Comparison of ENCODE assay signal across 20 cellular contexts in the genomic region with DNA sequence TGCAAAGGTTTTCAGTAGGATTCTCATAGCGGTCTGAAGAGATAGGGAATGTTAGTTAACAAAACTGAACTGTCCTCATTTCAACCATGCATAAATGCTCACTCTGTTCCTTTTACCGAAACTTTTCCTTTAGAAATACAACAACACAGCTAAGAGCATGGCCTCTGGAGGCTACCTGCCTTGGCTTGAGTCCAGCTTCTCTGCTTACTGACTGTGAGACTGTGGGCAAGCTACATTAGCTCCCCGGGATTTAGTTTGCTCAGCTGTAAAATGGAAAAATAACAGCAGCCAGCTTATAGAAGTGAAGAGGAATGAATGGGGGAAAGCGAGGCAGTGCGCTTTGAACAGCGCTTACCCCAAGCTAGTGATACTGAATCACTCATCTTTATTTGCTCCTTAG.
A peak's percentile ranks its signal among the peaks of the same experiment; 100 is the strongest.
DNase-seq lines count a peak whose midpoint lies in the region; ATAC-seq, FAIRE-seq and TF ChIP-seq lines count a peak whose summit lies in the region.
"Had no signal": no experiment of that assay in that cellular context is flagged by ENCODE, and none has a peak within 500 bp of the region (broad histone marks: within the 10 kb centered on the region; RNA-seq: fewer than 3 reads in every experiment).

No MANE protein-coding gene starts in this region.

- no peak overlapping the region for H3K4me3 ChIP-seq in right lobe of liver
- H3K4me3 ChIP-seq in HepG2 (replicated peaks in 1 of 3; ENCODE audit: insufficient read depth in 1 of 3, low read depth in 2 of 3, low read length in 3 of 3), result no peak overlapping the region
- H3K4me3 ChIP-seq in thyroid gland (replicated peaks in 1 of 3), result no peak overlapping the region
- no peak overlapping the region for H3K4me3 ChIP-seq in H7 (ENCODE audit: insufficient read depth, low read depth, low read length)
- H3K4me3 ChIP-seq: K562, SJSA1 had no signal

- TF ChIP-seq EP300 in HepG2 (IDR thresholded peaks at IDR 0.05; ENCODE audit: low read depth in 2 of 2, low read length in 2 of 2) (no peak), HepG2 (CRISPR knock-in tag; IDR thresholded peaks at IDR 0.05; ENCODE audit: borderline replicate concordance) (no peak)

- H3K27me3 ChIP-seq in right lobe of liver (no peaks in the 10 kb centered on the region), HepG2 (ENCODE audit: control insufficient read depth in 1 of 2, insufficient read depth in 2 of 2, low read length in 2 of 2) (no peaks in the 10 kb centered on the region), thyroid gland (no peaks in the 10 kb centered on the region), H7 (ENCODE audit: control insufficient read depth, insufficient read depth, low read length) (no peaks in the 10 kb centered on the region)

- intact Hi-C loops in right lobe of liver (cut with DNase I) (no loop called here), HepG2 (cut with micrococcal nuclease; ENCODE audit: unreplicated experiment) (no loop called here), thyroid gland (cut with DNase I) (loop anchor here (5.0 kb wide), 1 partner anchor 223 kb away; no protein-coding TSS in a partner anchor)

- FAIRE-seq in HepG2 (lab: Jason Lieb, UNC), result no peak
- FAIRE-seq: K562 had no signal

- H2AFZ ChIP-seq in HepG2 (ENCODE audit: low read length), result no peak overlapping the region

- CTCF ChIA-PET in HepG2 (lab: Yijun Ruan, JAX; ENCODE audit: low intra/inter-chr PET ratio, low total read pairs), result interaction anchor here (2.1 kb wide), 1 partner anchor 350 kb away, joined by 12 read pairs; no protein-coding TSS in a partner anchor

- DNase-seq in right lobe of liver, result no peak
- no peak for DNase-seq in HepG2 (ENCODE audit: low spot score)
- peak; percentile 55 for DNase-seq in NCI-H2171 (lab: John Stamatoyannopoulos, UW)
- DNase-seq in thyroid gland, result peak; percentile 63 to 66
- DNase-seq in GM13976 (ENCODE audit: low spot score), result no peak
- DNase-seq in H7, result no peak
- DNase-seq: ACHN, AML-193, GF-D8, GOT3, NCI-H1092 treated with DMSO at 0.1 percent for 48 hours, NCI-H1694, NCI-H82, PC-3 had no signal

- H3K27ac ChIP-seq in right lobe of liver, result no peak overlapping the region
- no peak overlapping the region for H3K27ac ChIP-seq in HepG2 (ENCODE audit: extremely low read length, insufficient read depth, low read length)
- H3K27ac ChIP-seq in VCaP, result peak overlapping the region; percentile 21; the same call in 1 of the 2 replicates
- no peak overlapping the region for H3K27ac ChIP-seq in thyroid gland
- H3K27ac ChIP-seq: C4-2B, RWPE1, SJSA1 had no signal

- 60% methylated on average over 6 of the region's 6 CpGs for WGBS in right lobe of liver (ENCODE audit: insufficient coverage, low coverage, low lambda C conversion rate, missing lambda C conversion rate)
- WGBS in HepG2 (ENCODE audit: low lambda C conversion rate), result 37% methylated on average over 6 of the region's 6 CpGs
- 42 to 56% methylated on average over 6 of the region's 6 CpGs for WGBS in thyroid gland, 2 donors

- POLR2A ChIA-PET in HepG2 (lab: Yijun Ruan, JAX), result no interaction called here

- H3K79me2 ChIP-seq in HepG2 (ENCODE audit: insufficient read depth, low read length), result no peaks in the 10 kb centered on the region

- no peaks in the 10 kb centered on the region for H3K9me3 ChIP-seq in right lobe of liver
- H3K9me3 ChIP-seq in HepG2 (ENCODE audit: low read length), result no peaks in the 10 kb centered on the region
- H3K9me3 ChIP-seq in thyroid gland, result no peaks in the 10 kb centered on the region
- H3K9me3 ChIP-seq: SJSA1 had no signal

- no peaks in the 10 kb centered on the region for H3K36me3 ChIP-seq in right lobe of liver
- no peaks in the 10 kb centered on the region for H3K36me3 ChIP-seq in HepG2 (replicated peaks in 1 of 2; ENCODE audit: control insufficient read depth in 1 of 2, insufficient read depth in 2 of 2, low read length in 2 of 2)
- H3K36me3 ChIP-seq in thyroid gland, result no peaks in the 10 kb centered on the region
- no peaks in the 10 kb centered on the region for H3K36me3 ChIP-seq in H7 (replicated peaks; ENCODE audit: control insufficient read depth, insufficient read depth, low read length)
- H3K36me3 ChIP-seq: SJSA1 had no signal

- no peak overlapping the region for H3K9ac ChIP-seq in HepG2 (ENCODE audit: insufficient read depth, low read depth, low read length)

- H3K4me2 ChIP-seq in HepG2 (ENCODE audit: low read depth, low read length), result no peak overlapping the region

- peaks cover 0 to 10% (median 6%) of the 10 kb centered on the region in 4 donors for H3K4me1 ChIP-seq in right lobe of liver
- H3K4me1 ChIP-seq in HepG2 (ENCODE audit: insufficient read depth, low read length), result peaks cover 13% of the 10 kb centered on the region; the same call in 1 of the 2 replicates
- H3K4me1 ChIP-seq in thyroid gland, result no peaks in the 10 kb centered on the region
- H3K4me1 ChIP-seq: SJSA1 had no signal

- no peaks in the 10 kb centered on the region for H4K20me1 ChIP-seq in HepG2 (ENCODE audit: insufficient read depth, low read length)

- ATAC-seq in right lobe of liver (peak; percentile 52 to 80 (median 58)), HepG2 (no peak), GM19452 (IDR thresholded peaks at IDR 0.05; ENCODE audit: unreplicated experiment) (no peak)
- ATAC-seq: K562, PC-3 had no signal

- TF ChIP-seq CTCF in right lobe of liver (IDR thresholded peaks at IDR 0.05), result no peak
- no peak for TF ChIP-seq CTCF in HepG2 (CRISPR knock-in tag; IDR thresholded peaks at IDR 0.05)
- no peak for TF ChIP-seq CTCF in VCaP (conservative IDR thresholded peaks at IDR 0.05)
- TF ChIP-seq CTCF in thyroid gland (IDR thresholded peaks at IDR 0.05), result no peak
- TF ChIP-seq CTCF in GM13976 (IDR thresholded peaks at IDR 0.05; ENCODE audit: borderline replicate concordance, control extremely low read depth, extremely low read depth, insufficient read depth, missing control alignments), result no peak

- TF ChIP-seq RAD21 in HepG2 (CRISPR knock-in tag; IDR thresholded peaks at IDR 0.05), result no peak

- TF ChIP-seq POLR2A in right lobe of liver (IDR thresholded peaks at IDR 0.05), result no peak
- TF ChIP-seq POLR2A in HepG2 (IDR thresholded peaks at IDR 0.05; ENCODE audit: insufficient read depth in 1 of 2, low read depth in 2 of 2, low read length in 2 of 2), result no peak
- no peak for TF ChIP-seq POLR2A in thyroid gland (IDR thresholded peaks at IDR 0.05)

- in situ Hi-C loops in HepG2 (cut with HindIII; ENCODE audit: extremely low pct_ligation_motif_present, low pct_unique_long_range_greater_than_20kb), result loop anchor here (5.0 to 25.0 kb wide), 2 partner anchors 348 to 743 kb away; no protein-coding TSS in a partner anchor
- in situ Hi-C loops in GM13976 (cut with MboI; ENCODE audit: low sequenced_read_pairs, unreplicated experiment), result no loop called here

- BruUV-seq in HepG2 (replicated peaks; lab: Mats Ljungman, UMichigan), result no TSS peak

TF ChIP-seq in HepG2, 621 proteins besides CTCF, POLR2A, EP300 and RAD21 (continues in another document):
- TF ChIP-seq ZSCAN20 (CRISPR knock-in tag; IDR thresholded peaks at IDR 0.05; ENCODE audit: borderline replicate concordance) (no peak), MTF1 (CRISPR knock-in tag; IDR thresholded peaks at IDR 0.05) (no peak), JUN (CRISPR knock-in tag; IDR thresholded peaks at IDR 0.05) (no peak), ZNF589 (CRISPR knock-in tag; conservative IDR thresholded peaks at IDR 0.05) (no peak), ZNF30 (CRISPR knock-in tag; IDR thresholded peaks at IDR 0.05) (no peak), GTF2F1 (IDR thresholded peaks at IDR 0.05; ENCODE audit: low read length) (no peak), TRIM24 (CRISPR knock-in tag; IDR thresholded peaks at IDR 0.05) (no peak), FOXK1 (CRISPR knock-in tag; IDR thresholded peaks at IDR 0.05; ENCODE audit: borderline replicate concordance, low read depth) (no peak), ZNF619 (CRISPR knock-in tag; IDR thresholded peaks at IDR 0.05) (no peak), ZNF282 (IDR thresholded peaks at IDR 0.05; ENCODE audit: partially characterized antibody) (no peak)
- TF ChIP-seq, protein P1, sequence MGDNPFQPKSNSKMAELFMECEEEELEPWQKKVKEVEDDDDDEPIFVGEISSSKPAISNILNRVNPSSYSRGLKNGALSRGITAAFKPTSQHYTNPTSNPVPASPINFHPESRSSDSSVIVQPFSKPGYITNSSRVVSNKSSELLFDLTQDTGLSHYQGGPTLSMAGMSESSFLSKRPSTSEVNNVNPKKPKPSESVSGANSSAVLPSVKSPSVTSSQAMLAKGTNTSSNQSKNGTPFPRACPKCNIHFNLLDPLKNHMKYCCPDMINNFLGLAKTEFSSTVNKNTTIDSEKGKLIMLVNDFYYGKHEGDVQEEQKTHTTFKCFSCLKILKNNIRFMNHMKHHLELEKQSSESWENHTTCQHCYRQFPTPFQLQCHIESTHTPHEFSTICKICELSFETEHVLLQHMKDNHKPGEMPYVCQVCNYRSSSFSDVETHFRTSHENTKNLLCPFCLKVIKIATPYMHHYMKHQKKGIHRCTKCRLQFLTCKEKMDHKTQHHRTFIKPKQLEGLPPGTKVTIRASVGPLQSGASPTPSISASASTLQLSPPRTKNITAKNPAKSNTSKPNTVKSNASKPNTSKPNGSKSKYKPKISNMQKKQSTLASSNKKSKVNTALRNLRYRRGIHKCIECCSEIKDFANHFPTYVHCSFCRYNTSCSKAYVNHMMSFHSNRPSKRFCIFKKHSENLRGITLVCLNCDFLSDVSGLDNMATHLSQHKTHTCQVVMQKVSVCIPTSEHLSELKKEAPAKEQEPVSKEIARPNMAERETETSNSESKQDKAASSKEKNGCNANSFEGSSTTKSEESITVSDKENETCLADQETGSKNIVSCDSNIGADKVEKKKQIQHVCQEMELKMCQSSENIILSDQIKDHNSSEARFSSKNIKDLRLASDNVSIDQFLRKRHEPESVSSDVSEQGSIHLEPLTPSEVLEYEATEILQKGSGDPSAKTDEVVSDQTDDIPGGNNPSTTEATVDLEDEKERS (CRISPR knock-in tag; IDR thresholded peaks at IDR 0.05), result no peak
- TF ChIP-seq, protein P2, sequence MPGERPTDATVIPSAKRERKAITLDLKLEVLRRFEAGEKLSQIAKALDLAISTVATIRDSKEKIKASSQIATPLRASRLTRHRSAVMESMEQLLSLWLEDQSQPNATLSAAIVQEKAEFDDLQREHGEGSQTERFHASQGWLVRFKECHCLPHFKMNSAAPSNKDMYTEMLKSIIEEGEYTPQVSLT (CRISPR knock-in tag; IDR thresholded peaks at IDR 0.05; ENCODE audit: borderline replicate concordance, low read depth), result no peak
- TF ChIP-seq, protein P3, sequence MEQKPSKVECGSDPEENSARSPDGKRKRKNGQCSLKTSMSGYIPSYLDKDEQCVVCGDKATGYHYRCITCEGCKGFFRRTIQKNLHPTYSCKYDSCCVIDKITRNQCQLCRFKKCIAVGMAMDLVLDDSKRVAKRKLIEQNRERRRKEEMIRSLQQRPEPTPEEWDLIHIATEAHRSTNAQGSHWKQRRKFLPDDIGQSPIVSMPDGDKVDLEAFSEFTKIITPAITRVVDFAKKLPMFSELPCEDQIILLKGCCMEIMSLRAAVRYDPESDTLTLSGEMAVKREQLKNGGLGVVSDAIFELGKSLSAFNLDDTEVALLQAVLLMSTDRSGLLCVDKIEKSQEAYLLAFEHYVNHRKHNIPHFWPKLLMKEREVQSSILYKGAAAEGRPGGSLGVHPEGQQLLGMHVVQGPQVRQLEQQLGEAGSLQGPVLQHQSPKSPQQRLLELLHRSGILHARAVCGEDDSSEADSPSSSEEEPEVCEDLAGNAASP (CRISPR knock-in tag; IDR thresholded peaks at IDR 0.05; ENCODE audit: borderline replicate concordance), result no peak

Comparison
In these comparisons a context has a peak if more than half of its experiments do, and no peak if none do; other contexts are left out.
1. ATAC-seq: peak in right lobe of liver (4 of 4); none in HepG2 (single experiment) and GM19452 (single experiment).
2. DNase-seq: peak in NCI-H2171 (single experiment) and thyroid gland (2 of 2); none in right lobe of liver (0 of 3), HepG2 (single experiment), GM13976 (single experiment) and H7 (single experiment).